9 cellular contexts compared by ENCODE assay signal in the genomic region with DNA sequence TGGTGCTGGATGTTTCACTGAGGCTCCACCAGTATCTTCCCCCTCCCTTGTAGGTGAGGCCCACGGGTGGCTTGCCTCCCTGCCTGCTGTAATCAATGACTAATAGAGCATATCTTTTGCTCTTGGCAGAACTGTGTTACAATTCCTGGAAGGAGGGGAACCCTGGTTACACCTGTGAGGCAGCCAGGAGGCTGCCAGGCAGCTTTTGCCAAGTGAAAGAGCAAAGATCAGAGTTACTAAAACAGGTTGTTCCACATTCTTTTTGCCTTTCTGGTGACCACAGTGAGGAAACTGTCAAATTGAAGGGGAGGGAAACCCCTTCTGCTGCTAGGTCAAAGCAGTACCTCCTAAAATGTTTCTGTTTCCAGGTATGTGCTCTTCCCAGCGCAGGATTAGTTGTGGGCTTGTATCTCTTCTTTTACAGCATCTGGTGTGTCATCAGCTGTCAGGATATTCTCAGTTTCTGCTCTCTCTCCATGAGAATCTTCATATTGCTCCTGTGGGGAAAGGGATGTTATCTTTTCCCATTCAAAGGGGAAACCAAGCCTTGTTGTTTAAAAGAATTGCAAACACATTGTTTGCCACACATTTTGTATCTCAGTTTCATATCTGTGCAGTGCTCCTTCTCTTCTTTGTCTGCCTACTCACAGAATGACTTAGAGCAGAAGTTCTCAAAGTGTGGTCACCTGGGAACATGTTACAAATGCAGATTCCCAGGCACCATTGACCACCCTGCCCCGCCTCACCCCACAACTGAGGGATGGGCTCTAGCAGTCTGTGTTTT.
DNase-seq lines count a peak whose midpoint lies in the region; ATAC-seq and TF ChIP-seq lines count a peak whose summit lies in the region.
"Had no signal": no experiment of that assay in that cellular context is flagged by ENCODE, and none has a peak within 500 bp of the region (broad histone marks: within the 10 kb centered on the region; RNA-seq: fewer than 3 reads in every experiment).

No MANE protein-coding gene starts in this region.

- no peak for TF ChIP-seq CTCF in KMS-11 (conservative IDR thresholded peaks at IDR 0.05; ENCODE audit: low read depth, low read length)

- ATAC-seq in GM21360 (IDR thresholded peaks at IDR 0.05; ENCODE audit: unreplicated experiment): peak; percentile 73

- H3K27me3 ChIP-seq in KMS-11 (ENCODE audit: insufficient read depth, low read depth): no peaks in the 10 kb centered on the region
- H3K27me3 ChIP-seq in effector memory CD4-positive, alpha-beta T cell (replicated peaks; ENCODE audit: control insufficient read depth, insufficient read depth, low read length, poor library complexity, severe bottlenecking): no peaks in the 10 kb centered on the region

- no peaks in the 10 kb centered on the region for H3K9me3 ChIP-seq in effector memory CD4-positive, alpha-beta T cell (ENCODE audit: control insufficient read depth, low read length)

- peak; percentile 75 for DNase-seq in DMS79 treated with DMSO at 0.1 percent for 48 hours (lab: John Stamatoyannopoulos, UW)
- DNase-seq in iPS-NIHi7 (ENCODE audit: extremely low spot score): peak; percentile 34
- no peak for DNase-seq in DMS114 treated with DMSO at 0.1 percent for 48 hours (lab: John Stamatoyannopoulos, UW; ENCODE audit: unreplicated experiment)
- no peak for DNase-seq in dedifferentiated amniotic fluid mesenchymal stem cell (ENCODE audit: extremely low spot score)
- no peak for DNase-seq in effector memory CD4-positive, alpha-beta T cell
- no peak for DNase-seq in NCI-H345 treated with DMSO at 0.1 percent for 48 hours (lab: John Stamatoyannopoulos, UW; ENCODE audit: unreplicated experiment)
- DNase-seq: GF-D8 had no signal

- no peak overlapping the region; the same call in 1 of the 2 replicates for H2AFZ ChIP-seq in KMS-11 (ENCODE audit: low read depth)

- H3K79me2 ChIP-seq in KMS-11 (ENCODE audit: insufficient read depth, low read depth): no peaks in the 10 kb centered on the region

- H3K27ac ChIP-seq in KMS-11: peak overlapping the region; percentile 9; the same call in 1 of the 2 replicates
- no peak overlapping the region for H3K27ac ChIP-seq in effector memory CD4-positive, alpha-beta T cell (ENCODE audit: insufficient read depth, low read length, poor library complexity, severe bottlenecking)

- H3K4me3 ChIP-seq in KMS-11 (IDR thresholded peaks at IDR 0.05; ENCODE audit: insufficient read depth, low read depth, low read length): no peak overlapping the region
- H3K4me3 ChIP-seq in effector memory CD4-positive, alpha-beta T cell (ENCODE audit: insufficient read depth, low read depth, low read length, poor library complexity, severe bottlenecking): no peak overlapping the region

- H3K36me3 ChIP-seq in KMS-11 (ENCODE audit: insufficient read depth): no peaks in the 10 kb centered on the region
- H3K36me3 ChIP-seq in effector memory CD4-positive, alpha-beta T cell (ENCODE audit: control insufficient read depth, insufficient read depth, low read length): no peaks in the 10 kb centered on the region

- H4K20me1 ChIP-seq in KMS-11 (ENCODE audit: insufficient read depth): no peaks in the 10 kb centered on the region

- peaks cover 20% of the 10 kb centered on the region for H3K4me1 ChIP-seq in KMS-11 (ENCODE audit: low read depth, poor library complexity, severe bottlenecking)
- no peaks in the 10 kb centered on the region for H3K4me1 ChIP-seq in effector memory CD4-positive, alpha-beta T cell (ENCODE audit: control insufficient read depth, insufficient read depth, low read length, poor library complexity, severe bottlenecking)

- peak overlapping the region; percentile 43; the same call in 1 of the 2 replicates for H3K4me2 ChIP-seq in KMS-11

- H3K9ac ChIP-seq in KMS-11: no peak overlapping the region

Comparison
In these comparisons a context has a peak if more than half of its experiments do, and no peak if none do; other contexts are left out.
1. DNase-seq: peak in DMS79 treated with DMSO at 0.1 percent for 48 hours (single experiment) and iPS-NIHi7 (single experiment); none in DMS114 treated with DMSO at 0.1 percent for 48 hours (single experiment), dedifferentiated amniotic fluid mesenchymal stem cell (single experiment), effector memory CD4-positive, alpha-beta T cell (0 of 3) and NCI-H345 treated with DMSO at 0.1 percent for 48 hours (single experiment).